ENCODE assay signal across 12 cellular contexts in genomic region chr9:136220017-136220729, GRCh38. TPM values are rescaled to one million over a fixed set of nuclear protein-coding genes. Genes with fewer than 3 reads are reported as not detected.
A peak's percentile ranks its signal among the peaks of the same experiment; 100 is the strongest.
DNase-seq lines count a peak whose midpoint lies in the region; TF ChIP-seq lines count a peak whose summit lies in the region.
"Had no signal": no experiment of that assay in that cellular context is flagged by ENCODE, and none has a peak within 500 bp of the region (broad histone marks: within the 10 kb centered on the region; RNA-seq: fewer than 3 reads in every experiment).

No MANE protein-coding gene starts in this region.

- no peaks in the 10 kb centered on the region for H3K27me3 Mint-ChIP-seq in H9 (ENCODE audit: low read depth)
- H3K27me3 Mint-ChIP-seq: activated naive CD8-positive, alpha-beta T cell had no signal

- no peaks in the 10 kb centered on the region; a peak in 1 of 4 replicates for H3K4me1 Mint-ChIP-seq in H9

- no peak overlapping the region for H4K8ac ChIP-seq in H9 (replicated peaks; ENCODE audit: insufficient read length, low read depth, low read length)

- in situ Hi-C loops in ACHN (cut with HindIII; ENCODE audit: low pct_ligation_motif_present, low pct_unique_long_range_greater_than_20kb, low sequenced_read_pairs) (no loop called here), mammary epithelial cell (cut with MboI; ENCODE audit: low sequenced_read_pairs in 2 of 2) (no loop called here)

- no peak overlapping the region for H4K5ac ChIP-seq in H9 (ENCODE audit: insufficient read length, low read depth, low read length)

- H3K9ac ChIP-seq in mammary epithelial cell (ENCODE audit: insufficient read depth, low read length), result no peak overlapping the region
- H3K9ac ChIP-seq in H9 (ENCODE audit: extremely low read depth, insufficient read length, low read length), result no peak overlapping the region

- 73% methylated on average over 13 of the region's 15 CpGs for WGBS in mammary epithelial cell (ENCODE audit: low coverage, missing lambda C conversion rate)
- WGBS in lower leg skin, 2 donors, result 65 to 69% methylated on average over 15 of the region's 15 CpGs
- no CpG with 5 or more reads among the region's 15 CpGs for WGBS in H9 (ENCODE audit: extremely low coverage, insufficient read length, low lambda C conversion rate)

- H3K36me3 Mint-ChIP-seq in H9 (ENCODE audit: insufficient read depth in 1 of 3, low read depth in 3 of 3), result peaks cover 19 to 54% (median 30%) of the 10 kb centered on the region in 3 experiments

- H2BK15ac ChIP-seq in H9 (ENCODE audit: low read depth, low read length), result no peak overlapping the region

- H2BK5ac ChIP-seq in H9 (ENCODE audit: insufficient read length, low read length), result no peak overlapping the region

- no peak overlapping the region for H3K14ac ChIP-seq in H9 (ENCODE audit: insufficient read depth, low read length)

- BruUV-seq in mammary epithelial cell (replicated peaks; lab: Mats Ljungman, UMichigan), result no TSS peak

- peaks cover 17% of the 10 kb centered on the region for H3K79me2 ChIP-seq in mammary epithelial cell (ENCODE audit: insufficient read depth, low read length)
- H3K79me2 ChIP-seq in H9 (ENCODE audit: insufficient read depth, low read length), result no peaks in the 10 kb centered on the region

- TF ChIP-seq CTCF in HFF-Myc (IDR thresholded peaks at IDR 0.05; ENCODE audit: low read depth, low read length, missing control alignments), result no peak
- TF ChIP-seq CTCF in mammary epithelial cell (conservative IDR thresholded peaks at IDR 0.05 in 1 of 2, IDR thresholded peaks at IDR 0.05 in 1 of 2; ENCODE audit: extremely low read depth in 1 of 2, insufficient read depth in 1 of 2, low read depth in 1 of 2, low read length in 2 of 2), result no peak
- no peak for TF ChIP-seq CTCF in lower leg skin (IDR thresholded peaks at IDR 0.05)
- TF ChIP-seq CTCF in H9 (conservative IDR thresholded peaks at IDR 0.05), result no peak

- H3K4me1 ChIP-seq in mammary epithelial cell (ENCODE audit: insufficient read depth, low read length), result peaks cover 23% of the 10 kb centered on the region
- H3K4me1 ChIP-seq in H9 (ENCODE audit: insufficient read depth, low read length), result no peaks in the 10 kb centered on the region
- H3K4me1 ChIP-seq: gastroesophageal sphincter, sigmoid colon had no signal

- H3K27me3 ChIP-seq in mammary epithelial cell (ENCODE audit: insufficient read depth, low read length) (no peaks in the 10 kb centered on the region), H9 (ENCODE audit: insufficient read depth, low read length) (no peaks in the 10 kb centered on the region)
- H3K27me3 ChIP-seq: gastroesophageal sphincter, MG63, sigmoid colon had no signal

- H3K9me3 ChIP-seq in mammary epithelial cell (replicated peaks; ENCODE audit: insufficient read depth, low read length) (no peaks in the 10 kb centered on the region), H9 (ENCODE audit: control insufficient read depth, low read depth, low read length) (no peaks in the 10 kb centered on the region)
- H3K9me3 ChIP-seq: gastroesophageal sphincter, MG63, sigmoid colon had no signal

- H2BK12ac ChIP-seq in H9 (ENCODE audit: insufficient read length, low read depth, low read length), result no peak overlapping the region

- H2AK5ac ChIP-seq in H9 (ENCODE audit: insufficient read length, low read length), result no peak overlapping the region

- dilution Hi-C loops in mammary epithelial cell (cut with HindIII; ENCODE audit: low sequenced_read_pairs), result no loop called here

- DNase-seq in ACHN (peak; percentile 82), HFF-Myc (ENCODE audit: extremely low read depth, low read depth) (peak; percentile 24), SW 1271 (lab: John Stamatoyannopoulos, UW) (peak; percentile 63 to 87), mammary epithelial cell (peak; percentile 32), occipital lobe (lab: John Stamatoyannopoulos, UW) (no peak), lower leg skin (ENCODE audit: low spot score in 2 of 2) (no peak), NCI-H2196 treated with DMSO at 0.1 percent for 48 hours (lab: John Stamatoyannopoulos, UW; ENCODE audit: unreplicated experiment) (no peak), H9 (no peak)
- DNase-seq: MG63, sigmoid colon had no signal

- H4K91ac ChIP-seq in H9 (ENCODE audit: insufficient read length, low read depth, low read length), result no peak overlapping the region

- no peak overlapping the region for H3K18ac ChIP-seq in H9 (ENCODE audit: insufficient read length, low read depth, low read length)

- intact Hi-C loops in mammary epithelial cell (cut with micrococcal nuclease), result no loop called here
- intact Hi-C loops in lower leg skin (cut with DNase I; ENCODE audit: low total_unique reads), result no loop called here

- no peak overlapping the region for H3K56ac ChIP-seq in H9 (ENCODE audit: insufficient read length, low read depth, low read length)

- H3K27ac Mint-ChIP-seq in H9, result peak overlapping the region in 1 of 3 experiments; percentile 78; a peak in 2 of 7 replicates
- H3K27ac Mint-ChIP-seq: activated naive CD8-positive, alpha-beta T cell had no signal

- no peak overlapping the region for H3T11ph ChIP-seq in H9 (ENCODE audit: low read length)

- no peak overlapping the region for H3K4ac ChIP-seq in H9 (ENCODE audit: low read depth, low read length)

- no peak overlapping the region for H2BK20ac ChIP-seq in H9 (ENCODE audit: low read depth, low read length, poor library complexity, severe bottlenecking)

- H3K4me3 Mint-ChIP-seq in H9, result no peak overlapping the region
- H3K4me3 Mint-ChIP-seq: activated naive CD8-positive, alpha-beta T cell had no signal

- H4K20me1 ChIP-seq in mammary epithelial cell (ENCODE audit: insufficient read depth, low read length) (peaks cover 3% of the 10 kb centered on the region), H9 (ENCODE audit: control insufficient read depth, insufficient read depth, insufficient read length) (no peaks in the 10 kb centered on the region)

- H3K23ac ChIP-seq in H9 (ENCODE audit: insufficient read length, low read depth, low read length), result no peak overlapping the region

- H2AFZ ChIP-seq in mammary epithelial cell (ENCODE audit: low read depth, low read length) (no peak overlapping the region), H9 (ENCODE audit: low read length) (no peak overlapping the region)

- H3K4me3 ChIP-seq in HFF-Myc (replicated peaks; ENCODE audit: low read depth, low read length) (no peak overlapping the region), mammary epithelial cell (replicated peaks in 1 of 3; ENCODE audit: insufficient read depth in 1 of 3, low read depth in 2 of 3, low read length in 3 of 3) (no peak overlapping the region), lower leg skin (ENCODE audit: low read depth, poor library complexity, severe bottlenecking) (no peak overlapping the region)
- H3K4me3 ChIP-seq: gastroesophageal sphincter, MG63, sigmoid colon had no signal

- no peak overlapping the region for H3K4me2 ChIP-seq in mammary epithelial cell (ENCODE audit: insufficient read depth, low read depth, low read length)
- H3K4me2 ChIP-seq in H9 (ENCODE audit: insufficient read depth, insufficient read length, low read length), result no peak overlapping the region

- H3K36me3 ChIP-seq in mammary epithelial cell (ENCODE audit: insufficient read depth, low read length), result peaks cover 4% of the 10 kb centered on the region

- H3K27ac ChIP-seq in mammary epithelial cell (ENCODE audit: insufficient read depth, low read depth, low read length) (no peak overlapping the region), H9 (ENCODE audit: insufficient read length, low read depth, low read length) (no peak overlapping the region)
- H3K27ac ChIP-seq: gastroesophageal sphincter, sigmoid colon had no signal

- no peaks in the 10 kb centered on the region for H3K9me3 Mint-ChIP-seq in H9

- no peaks in the 10 kb centered on the region for H3K23me2 ChIP-seq in H9 (ENCODE audit: insufficient read length, low read depth, low read length, poor library complexity, severe bottlenecking)

- H3K79me1 ChIP-seq in H9 (ENCODE audit: insufficient read depth, low read depth, low read length, poor library complexity, severe bottlenecking), result no peaks in the 10 kb centered on the region

- no peak for TF ChIP-seq POLR2A in lower leg skin (IDR thresholded peaks at IDR 0.05)

- CTCF ChIA-PET in mammary epithelial cell (lab: Charles Lee; ENCODE audit: low non-redundant PET), result no interaction called here

- H2BK120ac ChIP-seq in H9 (ENCODE audit: low read depth, low read length, poor library complexity, severe bottlenecking), result no peak overlapping the region

RNA-seq across cellular contexts. Expression of gene LHX3, which starts 15.2 kb away (rescaled TPM):
- total RNA-seq in mammary epithelial cell (not detected), occipital lobe (not detected), lower leg skin (under 1 TPM in 1 of 4 donors, not detected in 3; 0.42 TPM), H9 (2021) (not detected in 2 replicates)
- not detected for polyA plus RNA-seq in mammary epithelial cell
- not detected for polyA minus RNA-seq in mammary epithelial cell
- total RNA-seq: gastroesophageal sphincter, sigmoid colon had no signal
- polyA plus RNA-seq: sigmoid colon had no signal

RNA-seq across cellular contexts. Expression of gene QSOX2, which starts 25.4 kb away (rescaled TPM):
- total RNA-seq in mammary epithelial cell (10 to 100 TPM; 14.8 to 21.3 TPM), occipital lobe (8.1 TPM), lower leg skin (10 to 100 TPM in 2 of 4 donors, 1 to 10 TPM in 2; 8.7 to 13.0 (median 11.1) TPM), H9 (2021) (25.0 and 25.8 TPM in 2 replicates)
- 12.3 TPM for polyA plus RNA-seq in mammary epithelial cell
- 22.2 TPM for polyA minus RNA-seq in mammary epithelial cell

Comparison
In these comparisons a context has a peak if more than half of its experiments do, and no peak if none do; other contexts are left out.
1. DNase-seq: peak in ACHN (single experiment), HFF-Myc (single experiment), SW 1271 (2 of 2) and mammary epithelial cell (single experiment); none in occipital lobe (single experiment), lower leg skin (0 of 2), NCI-H2196 treated with DMSO at 0.1 percent for 48 hours (single experiment) and H9 (single experiment).